Comparison of ENCODE assay signal across 16 cellular contexts in genomic region chr7:1694981-1695511, GRCh38. TPM values are rescaled to one million over a fixed set of nuclear protein-coding genes. Genes with fewer than 3 reads are reported as not detected.
DNase-seq lines count a peak whose midpoint lies in the region; ATAC-seq and TF ChIP-seq lines count a peak whose summit lies in the region.
"Had no signal": no experiment of that assay in that cellular context is flagged by ENCODE, and none has a peak within 500 bp of the region (broad histone marks: within the 10 kb centered on the region; RNA-seq: fewer than 3 reads in every experiment).

No MANE protein-coding gene starts in this region.

- no peaks in the 10 kb centered on the region; the same call in 1 of the 2 replicates for H3K27me3 Mint-ChIP-seq in WTC11 (ENCODE audit: low read depth)
- peaks cover 13% of the 10 kb centered on the region for H3K27me3 Mint-ChIP-seq in activated T-cell treated with anti-CD3 and anti-CD28 coated beads, Interleukin-2, amount 50 U/mL, for 4 hours (ENCODE audit: low read depth)

- POLR2A ChIA-PET in WTC11 (lab: Charles Lee), result no interaction called here

- no peak overlapping the region for H3K4me3 ChIP-seq in testis

- intact Hi-C loops in testis (cut with DNase I; ENCODE audit: low total_unique reads), result no loop called here

- no peaks in the 10 kb centered on the region for H3K36me3 ChIP-seq in testis (ENCODE audit: low read depth, missing control alignments)

- no peak overlapping the region; the same call in 1 of the 2 replicates for H3K27ac Mint-ChIP-seq in WTC11
- H3K27ac Mint-ChIP-seq: activated T-cell treated with anti-CD3 and anti-CD28 coated beads, Interleukin-2, amount 50 U/mL, for 24 hours; memory B cell; stimulated activated naive CD8-positive, alpha-beta T cell treated with anti-CD3 and anti-CD28 coated beads, Interleukin-15, Interleukin-2, amounts not matched to agents 100 ng/mL and 50 ng/mL, for 24 hours; T-cell had no signal

- 82 to 89% methylated on average over 7 to 25 of the region's 25 CpGs for WGBS in testis, 2 donors

- DNase-seq in activated effector memory CD4-positive, alpha-beta T cell treated with anti-CD3 and anti-CD28 coated beads, Interleukin-2, amount 50 U/mL, for 16 hours, result peak; percentile 44
- DNase-seq in activated effector memory CD4-positive, alpha-beta T cell treated with Interleukin-2 at 50 U/mL for 16 hours, result no peak
- peak; percentile 11 for DNase-seq in WTC11 (ENCODE audit: low spot score)
- peak; percentile 40 for DNase-seq in left lobe of liver (ENCODE audit: low spot score)
- DNase-seq in testis, result peak; percentile 9
- DNase-seq in middle frontal gyrus (ENCODE audit: extremely low spot score, low spot score), result no peak
- no peak for DNase-seq in activated T-cell treated with anti-CD3 and anti-CD28 coated beads, Interleukin-2, amount 50 U/mL, for 4 hours
- DNase-seq: activated CD4-positive, CD25-positive, alpha-beta regulatory T cell; occipital lobe; small intestine had no signal

- H3K27me3 ChIP-seq in testis, result no peaks in the 10 kb centered on the region

- no peaks in the 10 kb centered on the region for H3K4me1 ChIP-seq in testis
- H3K4me1 ChIP-seq: Caco-2 had no signal

- CTCF ChIA-PET in WTC11 (lab: Charles Lee), result interaction anchor here (0.6 to 1.1 kb wide), 4 partner anchors 15 to 64 kb away, joined by 3 to 4 read pairs (median 3); no protein-coding TSS in a partner anchor

- H3K36me3 Mint-ChIP-seq in WTC11, result no peaks in the 10 kb centered on the region
- H3K36me3 Mint-ChIP-seq in activated T-cell treated with anti-CD3 and anti-CD28 coated beads, Interleukin-2, amount 50 U/mL, for 4 hours (ENCODE audit: insufficient read depth), result no peaks in the 10 kb centered on the region
- H3K36me3 Mint-ChIP-seq: T-cell had no signal

- H3K4me1 Mint-ChIP-seq in WTC11, result peaks cover 18% of the 10 kb centered on the region
- peaks cover 4% of the 10 kb centered on the region for H3K4me1 Mint-ChIP-seq in activated T-cell treated with anti-CD3 and anti-CD28 coated beads, Interleukin-2, amount 50 U/mL, for 4 hours (ENCODE audit: low read depth)
- H3K4me1 Mint-ChIP-seq: memory B cell had no signal

- no peak overlapping the region for H3K27ac ChIP-seq in testis

- H3K4me3 Mint-ChIP-seq in WTC11, result no peak overlapping the region
- no peak overlapping the region for H3K4me3 Mint-ChIP-seq in activated T-cell treated with anti-CD3 and anti-CD28 coated beads, Interleukin-2, amount 50 U/mL, for 4 hours
- H3K4me3 Mint-ChIP-seq: activated T-cell treated with anti-CD3 and anti-CD28 coated beads, Interleukin-2, amount 50 U/mL, for 24 hours; memory B cell; stimulated activated naive CD8-positive, alpha-beta T cell treated with anti-CD3 and anti-CD28 coated beads, Interleukin-15, Interleukin-2, amounts not matched to agents 100 ng/mL and 50 ng/mL, for 24 hours; T-cell had no signal

- TF ChIP-seq CTCF in WTC11 (IDR thresholded peaks at IDR 0.05) (no peak), testis (IDR thresholded peaks at IDR 0.05) (no peak)

- no peaks in the 10 kb centered on the region for H3K9me3 ChIP-seq in testis
- H3K9me3 ChIP-seq: Caco-2 had no signal

- ATAC-seq in WTC11, result no peak
- no peak for ATAC-seq in left lobe of liver
- no peak for ATAC-seq in HG03025 (IDR thresholded peaks at IDR 0.05; ENCODE audit: low FRiP score, unreplicated experiment)
- ATAC-seq in activated T-cell treated with anti-CD3 and anti-CD28 coated beads, Interleukin-2, amount 50 U/mL, for 4 hours, result no peak
- ATAC-seq: T-cell had no signal

- peaks cover 4% of the 10 kb centered on the region for H3K9me3 Mint-ChIP-seq in WTC11
- H3K9me3 Mint-ChIP-seq in activated T-cell treated with anti-CD3 and anti-CD28 coated beads, Interleukin-2, amount 50 U/mL, for 4 hours, result no peaks in the 10 kb centered on the region
- H3K9me3 Mint-ChIP-seq: activated T-cell treated with anti-CD3 and anti-CD28 coated beads, Interleukin-2, amount 50 U/mL, for 24 hours; stimulated activated naive CD8-positive, alpha-beta T cell treated with anti-CD3 and anti-CD28 coated beads, Interleukin-15, Interleukin-2, amounts not matched to agents 100 ng/mL and 50 ng/mL, for 24 hours; T-cell had no signal

- no peak for TF ChIP-seq POLR2A in testis (IDR thresholded peaks at IDR 0.05)

TF ChIP-seq in WTC11, 78 proteins besides CTCF, POLR2A, EP300 and RAD21:
- no peak for TF ChIP-seq TP53 (CRISPR knock-in tag; IDR thresholded peaks at IDR 0.05)
- no peak for TF ChIP-seq SMAD4 (CRISPR knock-in tag; IDR thresholded peaks at IDR 0.05)
- TF ChIP-seq ZNF423 (CRISPR knock-in tag; IDR thresholded peaks at IDR 0.05), result no peak
- TF ChIP-seq PRDM15 (CRISPR knock-in tag; IDR thresholded peaks at IDR 0.05), result no peak
- no peak for TF ChIP-seq GRHL2 (CRISPR knock-in tag; IDR thresholded peaks at IDR 0.05; ENCODE audit: insufficient replicate concordance, severe bottlenecking)
- TF ChIP-seq HMGXB4 (CRISPR knock-in tag; IDR thresholded peaks at IDR 0.05), result no peak
TF ChIP-seq in WTC11: peak in this region for 0.

RNA-seq across cellular contexts. Expression of gene ELFN1, which starts 25.0 kb away (rescaled TPM):
- total RNA-seq in WTC11 (2021) (4.1 to 4.6 TPM (median 4.4 TPM) in 3 replicates), left lobe of liver (17.5 TPM), testis (1 to 10 TPM; 2.8 to 3.2 TPM)
- 2.3 TPM for polyA plus RNA-seq in testis (ENCODE audit: insufficient read depth, low read depth, low replicate concordance)
- under 1 TPM; 0.11 to 0.13 (median 0.13) TPM for total RNA-seq in activated T-cell treated with anti-CD3 and anti-CD28 coated beads, Interleukin-2, amount 50 U/mL, for 4 hours

Comparison
In these comparisons a context has a peak if more than half of its experiments do, and no peak if none do; other contexts are left out.
1. DNase-seq: peak in activated effector memory CD4-positive, alpha-beta T cell treated with anti-CD3 and anti-CD28 coated beads, Interleukin-2, amount 50 U/mL, for 16 hours (single experiment), WTC11 (single experiment), left lobe of liver (single experiment) and testis (single experiment); none in activated effector memory CD4-positive, alpha-beta T cell treated with Interleukin-2 at 50 U/mL for 16 hours (single experiment), middle frontal gyrus (single experiment) and activated T-cell treated with anti-CD3 and anti-CD28 coated beads, Interleukin-2, amount 50 U/mL, for 4 hours (single experiment).